15 cellular contexts compared by ENCODE assay signal in genomic region chr5:177507596-177508216, GRCh38. TPM values are rescaled to one million over a fixed set of nuclear protein-coding genes. Genes with fewer than 3 reads are reported as not detected.
DNase-seq lines count a peak whose midpoint lies in the region; ATAC-seq, FAIRE-seq and TF ChIP-seq lines count a peak whose summit lies in the region.
"Had no signal": no experiment of that assay in that cellular context is flagged by ENCODE, and none has a peak within 500 bp of the region (broad histone marks: within the 10 kb centered on the region; RNA-seq: fewer than 3 reads in every experiment).

No MANE protein-coding gene starts in this region.

- 11% methylated on average over 17 of the region's 17 CpGs for WGBS in GM12878 (ENCODE audit: insufficient coverage, insufficient replicate concordance, low lambda C conversion rate, missing lambda C conversion rate)
- 82 to 92% (median 90%) methylated on average over 17 of the region's 17 CpGs for WGBS in psoas muscle, 3 donors

- intact Hi-C loops in GM12878 (cut with micrococcal nuclease; ENCODE audit: unreplicated experiment) (loop anchor here (5.0 to 10.0 kb wide), 2 partner anchors 95 to 393 kb away; partner anchors contain the start of gene B4GALT7), psoas muscle (cut with DNase I) (no loop called here), dorsolateral prefrontal cortex (cut with DNase I) (loop anchor here in 1 of 2 donors (10.0 kb wide), 1 partner anchor 193 kb away; the partner anchor contains the start of gene MXD3)

- RAD21 ChIA-PET in GM12878 (lab: Charles Lee; ENCODE audit: unreplicated experiment): interaction anchor here (1.0 to 3.4 kb wide), 9 partner anchors 10 to 198 kb away, joined by 3 to 17 read pairs (median 5); partner anchors contain the start of genes PDLIM7 and TMED9

- H3K9ac ChIP-seq in Karpas-422 (ENCODE audit: low read length) (peak overlapping the region; percentile 99), GM12878 (ENCODE audit: control insufficient read depth, insufficient read depth, low read length) (peak overlapping the region; percentile 90)

- no peak overlapping the region for H2AFZ ChIP-seq in Karpas-422 (ENCODE audit: low read length)
- H2AFZ ChIP-seq in GM12878 (ENCODE audit: control insufficient read depth, low read depth, low read length): no peak overlapping the region; the same call in 1 of the 2 replicates

- H3K9me2 ChIP-seq in Karpas-422 (replicated peaks; ENCODE audit: insufficient read depth, low read length): no peaks in the 10 kb centered on the region

- no peak for TF ChIP-seq POLR2A in GM12878 (IDR thresholded peaks at IDR 0.05; ENCODE audit: low read depth, low read length)

- in situ Hi-C loops in GM12878 (cut with MboI): no loop called here

- H3K79me2 ChIP-seq in Karpas-422 (ENCODE audit: low read length) (peaks cover 29% of the 10 kb centered on the region), GM12878 (ENCODE audit: control insufficient read depth, insufficient read depth, low read length) (peaks cover 35% of the 10 kb centered on the region)

- FAIRE-seq in GM12878 (lab: Jason Lieb, UNC): peak; percentile 91
- FAIRE-seq: D721Med had no signal

- ATAC-seq in GM12878: peak; percentile 31
- no peak for ATAC-seq in psoas muscle
- ATAC-seq in HG03469 (IDR thresholded peaks at IDR 0.05; ENCODE audit: unreplicated experiment): no peak
- ATAC-seq: foreskin keratinocyte had no signal

- peak overlapping the region; percentile 100 for H3K4me2 ChIP-seq in Karpas-422 (ENCODE audit: low read depth, low read length, poor library complexity, severe bottlenecking)
- peak overlapping the region; percentile 97 for H3K4me2 ChIP-seq in GM12878 (ENCODE audit: control insufficient read depth, insufficient read depth)

- TF ChIP-seq CTCF in GM12872 (IDR thresholded peaks at IDR 0.05; ENCODE audit: insufficient read depth, low read depth, low read length) (0 out of 3 replicates have a peak, but pooled peaks have one; percentile 30), GM12878 (IDR thresholded peaks at IDR 0.05 in 2 of 3, conservative IDR thresholded peaks at IDR 0.05 in 1 of 3; ENCODE audit: control insufficient read depth in 2 of 3, extremely low read depth in 1 of 3, insufficient read depth in 1 of 3, low read depth in 3 of 3, low read length in 3 of 3) (peak in 2 of 3 experiments; percentile 16 to 35; a peak in 1 of 6 replicates), psoas muscle (IDR thresholded peaks at IDR 0.05) (no peak), dorsolateral prefrontal cortex (IDR thresholded peaks at IDR 0.05 in 54 of 56, conservative IDR thresholded peaks at IDR 0.05 in 2 of 56; ENCODE audit: low read depth in 1 of 56, partially characterized antibody in 56 of 56) (no peak)

- POLR2A ChIA-PET in GM12878 (lab: Charles Lee): interaction anchor here (0.7 to 3.5 kb wide), 8 partner anchors 9 to 195 kb away, joined by 3 to 19 read pairs (median 4); partner anchors contain the start of genes DDX41 and PDLIM7

- H4K20me1 ChIP-seq in Karpas-422 (ENCODE audit: insufficient read depth, low read depth, low read length): no peaks in the 10 kb centered on the region
- H4K20me1 ChIP-seq in GM12878 (ENCODE audit: control insufficient read depth, insufficient read depth): no peaks in the 10 kb centered on the region

- H3K27ac ChIP-seq in Karpas-422 (ENCODE audit: low read length) (peak overlapping the region; percentile 99), GM12878 (ENCODE audit: control insufficient read depth, insufficient read depth) (peak overlapping the region; percentile 87), psoas muscle (no peak overlapping the region), dorsolateral prefrontal cortex (no peak overlapping the region)
- H3K27ac ChIP-seq: foreskin keratinocyte had no signal

- no peak for DNase-seq in Karpas-422
- DNase-seq in GM12878 (ENCODE audit: low read depth, low spot score): no peak
- no peak for DNase-seq in psoas muscle
- no peak for DNase-seq in COLO668 (lab: John Stamatoyannopoulos, UW; ENCODE audit: unreplicated experiment)
- no peak for DNase-seq in dorsolateral prefrontal cortex
- DNase-seq: activated CD4-positive, alpha-beta T cell treated with anti-CD3 and anti-CD28 coated beads, Interleukin-2, amount 50 U/mL, for 4 hours; activated naive CD4-positive, alpha-beta T cell treated with Interleukin-2 at 50 U/mL for 16 hours; cortex of kidney; foreskin keratinocyte; NCI-H1092; NCI-H748 treated with DMSO at 0.1 percent for 48 hours; stimulated activated CD4-positive, alpha-beta T cell treated with anti-CD3 and anti-CD28 coated beads, Interleukin-4, amount 100 ng/mL, for 24 hours had no signal

- SMC1A ChIA-PET in GM12878 (lab: Charles Lee; ENCODE audit: uncharacterized antibody, unreplicated experiment): interaction anchor here (0.8 to 2.4 kb wide), 9 partner anchors 10 to 198 kb away, joined by 3 to 10 read pairs (median 5); partner anchors contain the start of gene PDLIM7

- CTCF ChIA-PET in GM12878 (lab: Yijun Ruan, JAX): interaction anchor here (1.0 to 6.2 kb wide), 9 partner anchors 10 to 198 kb away, joined by 3 to 38 read pairs (median 17); partner anchors contain the start of gene PDLIM7

- TF ChIP-seq RAD21 in GM12878 (IDR thresholded peaks at IDR 0.05; ENCODE audit: insufficient read depth, low read depth, low read length): no peak

- H3K4me3 ChIP-seq in Karpas-422 (ENCODE audit: low read length) (peak overlapping the region; percentile 93), GM12878 (peak overlapping the region; percentile 87), psoas muscle (peak overlapping the region; percentile 54), dorsolateral prefrontal cortex (peak overlapping the region in 20 of 59 donors; percentile 13 to 57 (median 44))

- H3K9me3 ChIP-seq in Karpas-422 (ENCODE audit: low read length) (no peaks in the 10 kb centered on the region), GM12878 (replicated peaks; ENCODE audit: control insufficient read depth, insufficient read depth, low read length) (no peaks in the 10 kb centered on the region), psoas muscle (no peaks in the 10 kb centered on the region)

- H3K4me1 ChIP-seq in Karpas-422 (ENCODE audit: low read length) (peaks cover 85% of the 10 kb centered on the region), GM12878 (ENCODE audit: control insufficient read depth, insufficient read depth, low read length) (peaks cover 50% of the 10 kb centered on the region), psoas muscle (no peaks in the 10 kb centered on the region)
- H3K4me1 ChIP-seq: foreskin keratinocyte had no signal

- TF ChIP-seq EP300 in GM12878 (IDR thresholded peaks at IDR 0.05; ENCODE audit: borderline replicate concordance in 1 of 2, control insufficient read depth in 1 of 2, low read depth in 2 of 2, low read length in 2 of 2): no peak

- H3K27me3 ChIP-seq in Karpas-422 (ENCODE audit: low read length) (no peaks in the 10 kb centered on the region), GM12878 (replicated peaks in 1 of 2; ENCODE audit: control insufficient read depth in 2 of 2, insufficient read depth in 2 of 2, low read length in 1 of 2) (no peaks in the 10 kb centered on the region), psoas muscle (ENCODE audit: insufficient read depth in 3 of 3, low read length in 2 of 3) (no peaks in the 10 kb centered on the region), dorsolateral prefrontal cortex (no peaks in the 10 kb centered on the region)
- H3K27me3 ChIP-seq: foreskin keratinocyte had no signal

- H3K36me3 ChIP-seq in Karpas-422 (ENCODE audit: insufficient read depth, low read length) (peaks cover 17% of the 10 kb centered on the region), GM12878 (ENCODE audit: control insufficient read depth in 2 of 2, insufficient read depth in 2 of 2, low read length in 1 of 2) (peaks cover 13 to 34% of the 10 kb centered on the region in 2 experiments; a peak in 3 of 4 replicates), psoas muscle (ENCODE audit: insufficient read depth in 1 of 2, low read depth in 1 of 2) (peaks cover 0 to 37% of the 10 kb centered on the region in 2 donors)

- no TSS peak for BruUV-seq in GM12878 (replicated peaks; lab: Mats Ljungman, UMichigan)

RNA-seq across cellular contexts. Expression of gene DOK3, which starts 1.9 kb away (rescaled TPM):
- 138 and 188 TPM in 2 replicates for total RNA-seq in Karpas-422 (2014; rRNA removed; shearing (Covaris generic); ENCODE audit: low replicate concordance)
- total RNA-seq in GM12878 (2013; cell fraction: nucleolus; rRNA removed): 146 and 175 TPM in 2 replicates
- total RNA-seq in GM12878 (2014; rRNA removed) (48.8 and 52.6 TPM in 2 replicates), GM12878 (2014; rRNA removed; fragmentation: Illumina TruSeq; extraction: Trizol) (16.4 and 17.7 TPM in 2 replicates), GM12878 (2021) (95.3 and 107 TPM in 2 replicates), psoas muscle (1 to 10 TPM; 2.4 to 5.4 (median 3.1) TPM), dorsolateral prefrontal cortex (10 to 100 TPM in 81 of 120 experiments, 1 to 10 TPM in 39; 4.4 to 26.7 (median 11.1) TPM)
- polyA plus RNA-seq in GM12878 (2011; ENCODE audit: low read depth): 36.3 TPM
- polyA plus RNA-seq in GM12878 (2011; rRNA removed) (26.3 and 51.5 TPM in 2 replicates), GM12878 (2014; fragmentation: Illumina TruSeq; extraction: Trizol) (42.7 and 47.0 TPM in 2 replicates), GM12878 (2014; fragmentation: Nextera tagmentation; extraction: Ambion mirVana) (1 to 10 TPM; 6.6 to 8.0 TPM), GM12878 (2014; rRNA removed) (89.0 and 112 TPM in 2 replicates), GM12878 (2016; fragmentation: Nextera tagmentation; extraction: Ambion mirVana) (10 to 100 TPM; 53.7 to 68.5 TPM), psoas muscle (1 to 10 TPM in 2 of 3 donors, under 1 TPM in 1; 0.44 to 5.0 (median 3.8) TPM)
- 68.7 and 85.6 TPM in 2 replicates for polyA plus RNA-seq in GM12878 (2011; cell fraction: cytosol; rRNA removed)
- polyA plus RNA-seq in GM12878 (2011; cell fraction: nucleus; rRNA removed): 247 and 263 TPM in 2 replicates
- 84.1 and 86.7 TPM in 2 replicates for polyA plus RNA-seq in GM12878 (2012)
- 19.3 and 39.3 TPM in 2 replicates for polyA minus RNA-seq in GM12878 (2011; rRNA and poly(A)+ RNA removed)
- 25.3 and 28.3 TPM in 2 replicates for polyA minus RNA-seq in GM12878 (2011; cell fraction: cytosol; rRNA and poly(A)+ RNA removed)
- polyA minus RNA-seq in GM12878 (2011; cell fraction: nucleus; rRNA and poly(A)+ RNA removed): 35.3 and 49.6 TPM in 2 replicates

RNA-seq across cellular contexts. Expression of gene DDX41, which starts 9.1 kb away (rescaled TPM):
- 104 and 195 TPM in 2 replicates for total RNA-seq in Karpas-422 (2014; rRNA removed; shearing (Covaris generic); ENCODE audit: low replicate concordance)
- total RNA-seq in GM12878 (2013; cell fraction: nucleolus; rRNA removed): 139 and 149 TPM in 2 replicates
- 184 and 215 TPM in 2 replicates for total RNA-seq in GM12878 (2014; rRNA removed)
- total RNA-seq in GM12878 (2014; rRNA removed; fragmentation: Illumina TruSeq; extraction: Trizol): 56.3 and 59.3 TPM in 2 replicates
- 136 and 149 TPM in 2 replicates for total RNA-seq in GM12878 (2021)
- 86.4 TPM for polyA plus RNA-seq in GM12878 (2011; ENCODE audit: low read depth)
- polyA plus RNA-seq in GM12878 (2011; rRNA removed): 83.0 and 114 TPM in 2 replicates
- polyA plus RNA-seq in GM12878 (2011; cell fraction: cytosol; rRNA removed): 164 and 232 TPM in 2 replicates
- 533 and 587 TPM in 2 replicates for polyA plus RNA-seq in GM12878 (2011; cell fraction: nucleus; rRNA removed)
- polyA plus RNA-seq in GM12878 (2012): 160 and 166 TPM in 2 replicates
- 36.1 and 59.5 TPM in 2 replicates for polyA plus RNA-seq in GM12878 (2014; fragmentation: Illumina TruSeq; extraction: Trizol)
- 10 to 100 TPM; 32.7 to 67.6 TPM for polyA plus RNA-seq in GM12878 (2014; fragmentation: Nextera tagmentation; extraction: Ambion mirVana)
- 176 and 216 TPM in 2 replicates for polyA plus RNA-seq in GM12878 (2014; rRNA removed)
- 100 to 1,000 TPM in 1 of 2 experiments, 10 to 100 TPM in 1; 85.9 to 101 TPM for polyA plus RNA-seq in GM12878 (2016; fragmentation: Nextera tagmentation; extraction: Ambion mirVana)
- polyA minus RNA-seq in GM12878 (2011; rRNA and poly(A)+ RNA removed): 125 and 201 TPM in 2 replicates
- 40.6 and 85.2 TPM in 2 replicates for polyA minus RNA-seq in GM12878 (2011; cell fraction: cytosol; rRNA and poly(A)+ RNA removed)
- 141 and 184 TPM in 2 replicates for polyA minus RNA-seq in GM12878 (2011; cell fraction: nucleus; rRNA and poly(A)+ RNA removed)
- 10 to 100 TPM; 37.2 to 41.0 (median 40.2) TPM for total RNA-seq in psoas muscle
- polyA plus RNA-seq in psoas muscle: 10 to 100 TPM; 45.6 to 71.6 (median 57.3) TPM
- 100 to 1,000 TPM in 41 of 120 experiments, 10 to 100 TPM in 79; 59.7 to 128 (median 92.7) TPM for total RNA-seq in dorsolateral prefrontal cortex

RNA-seq across cellular contexts. Expression of gene PDLIM7, which starts 10.3 kb away (rescaled TPM):
- total RNA-seq in Karpas-422 (2014; rRNA removed; shearing (Covaris generic); ENCODE audit: low replicate concordance): 53.6 and 138 TPM in 2 replicates
- 37.7 and 45.6 TPM in 2 replicates for total RNA-seq in GM12878 (2013; cell fraction: nucleolus; rRNA removed)
- total RNA-seq in GM12878 (2014; rRNA removed) (15.5 and 18.2 TPM in 2 replicates), GM12878 (2014; rRNA removed; fragmentation: Illumina TruSeq; extraction: Trizol) (6.2 and 7.6 TPM in 2 replicates), GM12878 (2021) (30.3 and 36.6 TPM in 2 replicates), psoas muscle (100 to 1,000 TPM; 134 to 221 (median 161) TPM), dorsolateral prefrontal cortex (10 to 100 TPM; 12.0 to 88.0 (median 35.5) TPM)
- 8.6 TPM for polyA plus RNA-seq in GM12878 (2011; ENCODE audit: low read depth)
- polyA plus RNA-seq in GM12878 (2011; rRNA removed) (10.2 and 23.1 TPM in 2 replicates), GM12878 (2014; fragmentation: Illumina TruSeq; extraction: Trizol) (1.1 and 5.1 TPM in 2 replicates), GM12878 (2014; fragmentation: Nextera tagmentation; extraction: Ambion mirVana) (1 to 10 TPM in 1 of 2 experiments, under 1 TPM in 1; 0.82 to 2.3 TPM), GM12878 (2014; rRNA removed) (33.3 and 47.9 TPM in 2 replicates), GM12878 (2016; fragmentation: Nextera tagmentation; extraction: Ambion mirVana) (10 to 100 TPM; 35.3 to 35.8 TPM), psoas muscle (100 to 1,000 TPM; 174 to 254 (median 221) TPM)
- 30.5 and 48.8 TPM in 2 replicates for polyA plus RNA-seq in GM12878 (2011; cell fraction: cytosol; rRNA removed)
- polyA plus RNA-seq in GM12878 (2011; cell fraction: nucleus; rRNA removed): 173 and 211 TPM in 2 replicates
- polyA plus RNA-seq in GM12878 (2012): 21.0 and 23.7 TPM in 2 replicates
- 15.1 and 21.8 TPM in 2 replicates for polyA minus RNA-seq in GM12878 (2011; rRNA and poly(A)+ RNA removed)
- 16.8 and 19.9 TPM in 2 replicates for polyA minus RNA-seq in GM12878 (2011; cell fraction: cytosol; rRNA and poly(A)+ RNA removed)
- polyA minus RNA-seq in GM12878 (2011; cell fraction: nucleus; rRNA and poly(A)+ RNA removed): 27.6 and 54.2 TPM in 2 replicates

RNA-seq across cellular contexts. Expression of gene DBN1, which starts 34.3 kb away (rescaled TPM):
- 29.1 and 72.7 TPM in 2 replicates for total RNA-seq in Karpas-422 (2014; rRNA removed; shearing (Covaris generic); ENCODE audit: low replicate concordance)
- total RNA-seq in GM12878 (2013; cell fraction: nucleolus; rRNA removed): 33.1 and 35.4 TPM in 2 replicates
- 36.0 and 42.0 TPM in 2 replicates for total RNA-seq in GM12878 (2014; rRNA removed)
- total RNA-seq in GM12878 (2014; rRNA removed; fragmentation: Illumina TruSeq; extraction: Trizol): 16.8 and 19.2 TPM in 2 replicates
- 75.4 and 81.0 TPM in 2 replicates for total RNA-seq in GM12878 (2021)
- 8.1 TPM for polyA plus RNA-seq in GM12878 (2011; ENCODE audit: low read depth)
- 10.0 and 14.1 TPM in 2 replicates for polyA plus RNA-seq in GM12878 (2011; rRNA removed)
- 12.3 and 18.9 TPM in 2 replicates for polyA plus RNA-seq in GM12878 (2011; cell fraction: cytosol; rRNA removed)
- 53.4 and 220 TPM in 2 replicates for polyA plus RNA-seq in GM12878 (2011; cell fraction: nucleus; rRNA removed)
- polyA plus RNA-seq in GM12878 (2012): 13.9 and 24.5 TPM in 2 replicates
- polyA plus RNA-seq in GM12878 (2014; fragmentation: Illumina TruSeq; extraction: Trizol): 3.2 and 15.9 TPM in 2 replicates
- under 1 TPM; 0.18 to 0.62 TPM for polyA plus RNA-seq in GM12878 (2014; fragmentation: Nextera tagmentation; extraction: Ambion mirVana)
- polyA plus RNA-seq in GM12878 (2014; rRNA removed): 49.0 and 58.5 TPM in 2 replicates
- polyA plus RNA-seq in GM12878 (2016; fragmentation: Nextera tagmentation; extraction: Ambion mirVana): 10 to 100 TPM; 36.5 to 38.0 TPM
- polyA minus RNA-seq in GM12878 (2011; rRNA and poly(A)+ RNA removed): 12.5 and 16.2 TPM in 2 replicates
- polyA minus RNA-seq in GM12878 (2011; cell fraction: cytosol; rRNA and poly(A)+ RNA removed): 13.1 and 13.9 TPM in 2 replicates
- 11.1 and 35.8 TPM in 2 replicates for polyA minus RNA-seq in GM12878 (2011; cell fraction: nucleus; rRNA and poly(A)+ RNA removed)
- total RNA-seq in psoas muscle: 10 to 100 TPM; 17.7 to 28.4 (median 24.3) TPM
- 10 to 100 TPM in 2 of 3 donors, 1 to 10 TPM in 1; 8.1 to 20.8 (median 20.1) TPM for polyA plus RNA-seq in psoas muscle
- total RNA-seq in dorsolateral prefrontal cortex: 100 to 1,000 TPM in 63 of 120 experiments, 10 to 100 TPM in 57; 46.8 to 130 (median 101) TPM

RNA-seq across cellular contexts. Expression of gene FAM193B, which starts 46.7 kb away (rescaled TPM):
- 48.3 and 59.6 TPM in 2 replicates for total RNA-seq in Karpas-422 (2014; rRNA removed; shearing (Covaris generic); ENCODE audit: low replicate concordance)
- total RNA-seq in GM12878 (2013; cell fraction: nucleolus; rRNA removed): 77.1 and 93.7 TPM in 2 replicates
- 29.3 and 32.4 TPM in 2 replicates for total RNA-seq in GM12878 (2014; rRNA removed)
- 22.6 and 26.2 TPM in 2 replicates for total RNA-seq in GM12878 (2014; rRNA removed; fragmentation: Illumina TruSeq; extraction: Trizol)
- 34.3 and 47.0 TPM in 2 replicates for total RNA-seq in GM12878 (2021)
- 40.4 TPM for polyA plus RNA-seq in GM12878 (2011; ENCODE audit: low read depth)
- polyA plus RNA-seq in GM12878 (2011; rRNA removed): 26.7 and 37.8 TPM in 2 replicates
- polyA plus RNA-seq in GM12878 (2011; cell fraction: cytosol; rRNA removed): 33.1 and 39.8 TPM in 2 replicates
- 225 and 240 TPM in 2 replicates for polyA plus RNA-seq in GM12878 (2011; cell fraction: nucleus; rRNA removed)
- polyA plus RNA-seq in GM12878 (2012): 50.5 and 58.2 TPM in 2 replicates
- 10.7 and 27.6 TPM in 2 replicates for polyA plus RNA-seq in GM12878 (2014; fragmentation: Illumina TruSeq; extraction: Trizol)
- 10 to 100 TPM in 1 of 2 experiments, 1 to 10 TPM in 1; 3.3 to 11.1 TPM for polyA plus RNA-seq in GM12878 (2014; fragmentation: Nextera tagmentation; extraction: Ambion mirVana)
- polyA plus RNA-seq in GM12878 (2014; rRNA removed): 44.1 and 51.8 TPM in 2 replicates
- polyA plus RNA-seq in GM12878 (2016; fragmentation: Nextera tagmentation; extraction: Ambion mirVana): 10 to 100 TPM in 1 of 2 experiments, 1 to 10 TPM in 1; 9.0 to 14.5 TPM
- polyA minus RNA-seq in GM12878 (2011; rRNA and poly(A)+ RNA removed): 11.3 and 19.0 TPM in 2 replicates
- 10.3 and 14.2 TPM in 2 replicates for polyA minus RNA-seq in GM12878 (2011; cell fraction: cytosol; rRNA and poly(A)+ RNA removed)
- 25.0 and 38.2 TPM in 2 replicates for polyA minus RNA-seq in GM12878 (2011; cell fraction: nucleus; rRNA and poly(A)+ RNA removed)
- total RNA-seq in psoas muscle: 10 to 100 TPM; 27.2 to 36.7 (median 30.3) TPM
- polyA plus RNA-seq in psoas muscle: 10 to 100 TPM; 26.9 to 31.2 (median 27.0) TPM
- 100 to 1,000 TPM in 113 of 120 experiments, 10 to 100 TPM in 7; 91.8 to 259 (median 127) TPM for total RNA-seq in dorsolateral prefrontal cortex

Comparison
In these comparisons a context has a peak if more than half of its experiments do, and no peak if none do; other contexts are left out.
1. CTCF ChIP-seq: peak in GM12872 (single experiment) and GM12878 (2 of 3); none in psoas muscle (single experiment) and dorsolateral prefrontal cortex (0 of 56).
2. H3K27ac ChIP-seq: peak in Karpas-422 (single experiment) and GM12878 (single experiment); none in psoas muscle (single experiment) and dorsolateral prefrontal cortex (0 of 59).